ENCODE assay signal across 10 cellular contexts in genomic region chr2:150484006-150484405, GRCh38. TPM values are rescaled to one million over a fixed set of nuclear protein-coding genes. Genes with fewer than 3 reads are reported as not detected.
DNase-seq lines count a peak whose midpoint lies in the region; ATAC-seq and TF ChIP-seq lines count a peak whose summit lies in the region.
"Had no signal": no experiment of that assay in that cellular context is flagged by ENCODE, and none has a peak within 500 bp of the region (broad histone marks: within the 10 kb centered on the region; RNA-seq: fewer than 3 reads in every experiment).

No MANE protein-coding gene starts in this region.

- H3K9me3 ChIP-seq in H9 (ENCODE audit: control insufficient read depth, low read depth, low read length) (no peaks in the 10 kb centered on the region), iPS-18a (ENCODE audit: control insufficient read depth, low read depth, low read length) (no peaks in the 10 kb centered on the region)

- H3K36me3 ChIP-seq in iPS-18a (ENCODE audit: control insufficient read depth, low read depth, low read length): peaks cover 4% of the 10 kb centered on the region

- POLR2A ChIA-PET in WTC11 (lab: Charles Lee): no interaction called here

- no peaks in the 10 kb centered on the region for H4K20me1 ChIP-seq in H9 (ENCODE audit: control insufficient read depth, insufficient read depth, insufficient read length)

- no peak overlapping the region for H2BK20ac ChIP-seq in H9 (ENCODE audit: low read depth, low read length, poor library complexity, severe bottlenecking)

- H3K9ac ChIP-seq in H9 (ENCODE audit: extremely low read depth, insufficient read length, low read length): no peak overlapping the region
- H3K9ac ChIP-seq in iPS-18a (ENCODE audit: low read length): no peak overlapping the region

- H3K56ac ChIP-seq in H9 (ENCODE audit: insufficient read length, low read depth, low read length): no peak overlapping the region

- TF ChIP-seq CTCF in H9 (conservative IDR thresholded peaks at IDR 0.05) (no peak), WTC11 (IDR thresholded peaks at IDR 0.05) (no peak)

- H3T11ph ChIP-seq in H9 (ENCODE audit: low read length): no peak overlapping the region

- H4K5ac ChIP-seq in H9 (ENCODE audit: insufficient read length, low read depth, low read length): no peak overlapping the region

- H3K14ac ChIP-seq in H9 (ENCODE audit: insufficient read depth, low read length): no peak overlapping the region

- H2BK5ac ChIP-seq in H9 (ENCODE audit: insufficient read length, low read length): no peak overlapping the region

- ATAC-seq in WTC11 (no peak), GM19023 (IDR thresholded peaks at IDR 0.05; ENCODE audit: unreplicated experiment) (no peak), GM19328 (IDR thresholded peaks at IDR 0.05; ENCODE audit: unreplicated experiment) (no peak)

- peak overlapping the region; percentile 16 for H3K4me3 ChIP-seq in iPS-18a (ENCODE audit: low read length)
- peak overlapping the region; percentile 44 to 73 (median 64) for H3K4me3 ChIP-seq in skin epidermis

- H3K4me3 Mint-ChIP-seq in H9 (peak overlapping the region; percentile 93 to 99; a peak in 4 of 5 replicates), WTC11 (peak overlapping the region; percentile 97)

- H3K18ac ChIP-seq in H9 (ENCODE audit: insufficient read length, low read depth, low read length): no peak overlapping the region

- H3K4me1 Mint-ChIP-seq in H9: peaks cover 48 to 51% of the 10 kb centered on the region in 2 experiments
- peaks cover 63% of the 10 kb centered on the region for H3K4me1 Mint-ChIP-seq in WTC11

- H3K27ac Mint-ChIP-seq in H9 (no peak overlapping the region), WTC11 (no peak overlapping the region)

- no peak for DNase-seq in H9
- no peak for DNase-seq in WTC11 (ENCODE audit: low spot score)
- DNase-seq in pons (ENCODE audit: low spot score): no peak
- no peak for DNase-seq in nucleus accumbens (lab: John Stamatoyannopoulos, UW)
- DNase-seq: NCI-H1092, SIG-M5 had no signal

- CTCF ChIA-PET in WTC11 (lab: Charles Lee): no interaction called here

- H3K79me2 ChIP-seq in H9 (ENCODE audit: insufficient read depth, low read length): peaks cover 66% of the 10 kb centered on the region

- H3K27me3 Mint-ChIP-seq in H9 (ENCODE audit: low read depth) (no peaks in the 10 kb centered on the region; the same call in 1 of the 2 replicates), WTC11 (ENCODE audit: low read depth) (no peaks in the 10 kb centered on the region)

- H3K4ac ChIP-seq in H9 (ENCODE audit: low read depth, low read length): no peak overlapping the region

- peaks cover 8% of the 10 kb centered on the region for H3K23me2 ChIP-seq in H9 (ENCODE audit: insufficient read length, low read depth, low read length, poor library complexity, severe bottlenecking)

- H3K27ac ChIP-seq in H9 (ENCODE audit: insufficient read length, low read depth, low read length): no peak overlapping the region
- H3K27ac ChIP-seq in iPS-18a (ENCODE audit: low read length): no peak overlapping the region
- H3K27ac ChIP-seq in skin epidermis: peak overlapping the region in 12 of 21 experiments; percentile 80 to 97 (median 92)

- H4K91ac ChIP-seq in H9 (ENCODE audit: insufficient read length, low read depth, low read length): no peak overlapping the region

- H3K4me1 ChIP-seq in H9 (ENCODE audit: insufficient read depth, low read length) (peaks cover 17% of the 10 kb centered on the region), iPS-18a (ENCODE audit: control insufficient read depth, low read depth, low read length) (peaks cover 25% of the 10 kb centered on the region)

- no peak overlapping the region for H3K23ac ChIP-seq in H9 (ENCODE audit: insufficient read length, low read depth, low read length)

- peaks cover 0 to 6% of the 10 kb centered on the region in 2 experiments; a peak in 3 of 5 replicates for H3K9me3 Mint-ChIP-seq in H9
- H3K9me3 Mint-ChIP-seq in WTC11: no peaks in the 10 kb centered on the region

- H3K27me3 ChIP-seq in H9 (ENCODE audit: insufficient read depth, low read length) (no peaks in the 10 kb centered on the region), iPS-18a (ENCODE audit: control insufficient read depth, insufficient read depth, low read length) (no peaks in the 10 kb centered on the region)

- H3K4me2 ChIP-seq in H9 (ENCODE audit: insufficient read depth, insufficient read length, low read length): peak overlapping the region; percentile 94

- H4K8ac ChIP-seq in H9 (replicated peaks; ENCODE audit: insufficient read length, low read depth, low read length): no peak overlapping the region

- no peak overlapping the region for H2AK5ac ChIP-seq in H9 (ENCODE audit: insufficient read length, low read length)

- H2AFZ ChIP-seq in H9 (ENCODE audit: low read length): no peak overlapping the region

- H2BK15ac ChIP-seq in H9 (ENCODE audit: low read depth, low read length): no peak overlapping the region

- H2BK120ac ChIP-seq in H9 (ENCODE audit: low read depth, low read length, poor library complexity, severe bottlenecking): no peak overlapping the region

- no CpG with 5 or more reads among the region's 3 CpGs for WGBS in H9 (ENCODE audit: extremely low coverage, insufficient read length, low lambda C conversion rate)

- no peak overlapping the region for H2BK12ac ChIP-seq in H9 (ENCODE audit: insufficient read length, low read depth, low read length)

- H3K36me3 Mint-ChIP-seq in H9 (ENCODE audit: insufficient read depth in 1 of 3, low read depth in 3 of 3) (peaks cover 3 to 46% (median 23%) of the 10 kb centered on the region in 3 experiments; a peak in 5 of 7 replicates), WTC11 (peaks cover 43% of the 10 kb centered on the region)

- H3K79me1 ChIP-seq in H9 (ENCODE audit: insufficient read depth, low read depth, low read length, poor library complexity, severe bottlenecking): peaks cover 5% of the 10 kb centered on the region

TF ChIP-seq in WTC11, 78 proteins besides CTCF, POLR2A, EP300 and RAD21 (continues in another document):
- no peak for TF ChIP-seq AFF4 (CRISPR knock-in tag; IDR thresholded peaks at IDR 0.05; ENCODE audit: borderline replicate concordance)
- no peak for TF ChIP-seq CDX4 (CRISPR knock-in tag; IDR thresholded peaks at IDR 0.05; ENCODE audit: borderline replicate concordance)
- no peak for TF ChIP-seq CREM (CRISPR knock-in tag; IDR thresholded peaks at IDR 0.05)
- no peak for TF ChIP-seq ZNF232 (CRISPR knock-in tag; IDR thresholded peaks at IDR 0.05)
- TF ChIP-seq NFYB (CRISPR knock-in tag; conservative IDR thresholded peaks at IDR 0.05; ENCODE audit: low read depth): no peak
- no peak for TF ChIP-seq ZNF512 (CRISPR knock-in tag; IDR thresholded peaks at IDR 0.05; ENCODE audit: borderline replicate concordance)
- no peak for TF ChIP-seq RORB (CRISPR knock-in tag; IDR thresholded peaks at IDR 0.05)

RNA-seq across cellular contexts. Expression of gene RND3, which starts 3.5 kb away (rescaled TPM):
- 62.6 and 68.3 TPM in 2 replicates for total RNA-seq in H9 (2021)
- 50.6 to 64.4 TPM (median 55.8 TPM) in 3 replicates for total RNA-seq in WTC11 (2021)

Comparison
In these comparisons a context has a peak if more than half of its experiments do, and no peak if none do; other contexts are left out.
1. H3K27ac ChIP-seq: peak in skin epidermis (12 of 21); none in H9 (single experiment) and iPS-18a (single experiment).